21 cellular contexts compared by ENCODE assay signal in genomic region chr13:21898990-21899389, GRCh38.
DNase-seq lines count a peak whose midpoint lies in the region; TF ChIP-seq lines count a peak whose summit lies in the region.
"Had no signal": no experiment of that assay in that cellular context is flagged by ENCODE, and none has a peak within 500 bp of the region (broad histone marks: within the 10 kb centered on the region; RNA-seq: fewer than 3 reads in every experiment).

No MANE protein-coding gene starts in this region.

- no peak overlapping the region for H2AFZ ChIP-seq in hepatocyte

- 56% methylated on average over 7 of the region's 7 CpGs for WGBS in hepatocyte (ENCODE audit: low lambda C conversion rate, missing lambda C conversion rate)
- 61% methylated on average over 7 of the region's 7 CpGs for whole genome bisulfite sequencing in suprapubic skin

- H3K27ac ChIP-seq in hepatocyte (no peak overlapping the region), suprapubic skin (no peak overlapping the region)
- H3K27ac ChIP-seq: SJSA1 had no signal

- H3K4me1 Mint-ChIP-seq in nephron = peaks cover 61% of the 10 kb centered on the region
- H3K4me1 Mint-ChIP-seq in HFFc6 (ENCODE audit: low read depth) = no peaks in the 10 kb centered on the region

- H3K9me2 ChIP-seq in hepatocyte (replicated peaks; ENCODE audit: insufficient read depth) = no peaks in the 10 kb centered on the region

- TF ChIP-seq CTCF in hepatocyte (IDR thresholded peaks at IDR 0.05; ENCODE audit: poor library complexity) = no peak
- no peak for TF ChIP-seq CTCF in nephron (IDR thresholded peaks at IDR 0.05; ENCODE audit: unreplicated experiment in 3 of 3)
- TF ChIP-seq CTCF in suprapubic skin (IDR thresholded peaks at IDR 0.05) = no peak
- no peak for TF ChIP-seq CTCF in HFFc6 (IDR thresholded peaks at IDR 0.05)

- H3K27ac Mint-ChIP-seq in nephron (peak overlapping the region; percentile 61 to 82 (median 76)), HFFc6 (no peak overlapping the region)

- H3K27me3 Mint-ChIP-seq in nephron (ENCODE audit: low read depth) (no peaks in the 10 kb centered on the region), HFFc6 (ENCODE audit: insufficient read depth) (no peaks in the 10 kb centered on the region; the same call in 1 of the 2 replicates)

- no peak for TF ChIP-seq EP300 in suprapubic skin (IDR thresholded peaks at IDR 0.05)

- H3K4me3 Mint-ChIP-seq in nephron (peak overlapping the region in 1 of 3 experiments; percentile 64), HFFc6 (no peak overlapping the region)

- H3K27me3 ChIP-seq in hepatocyte (no peaks in the 10 kb centered on the region), suprapubic skin (no peaks in the 10 kb centered on the region)
- H3K27me3 ChIP-seq: SJSA1 had no signal

- no peaks in the 10 kb centered on the region for H3K79me2 ChIP-seq in hepatocyte

- H3K36me3 Mint-ChIP-seq in nephron (ENCODE audit: low read depth) (no peaks in the 10 kb centered on the region), HFFc6 (ENCODE audit: low read depth) (no peaks in the 10 kb centered on the region; the same call in 1 of the 2 replicates)

- H3K4me2 ChIP-seq in hepatocyte = no peak overlapping the region

- H3K4me1 ChIP-seq in hepatocyte (ENCODE audit: insufficient read depth) = peaks cover 13% of the 10 kb centered on the region
- peaks cover 15% of the 10 kb centered on the region for H3K4me1 ChIP-seq in suprapubic skin
- H3K4me1 ChIP-seq: SJSA1 had no signal

- no peaks in the 10 kb centered on the region for H3K36me3 ChIP-seq in hepatocyte (replicated peaks; ENCODE audit: insufficient read depth, low read depth)
- H3K36me3 ChIP-seq in suprapubic skin = no peaks in the 10 kb centered on the region
- H3K36me3 ChIP-seq: SJSA1 had no signal

- H4K20me1 ChIP-seq in hepatocyte (ENCODE audit: insufficient read depth, poor library complexity, severe bottlenecking) = no peaks in the 10 kb centered on the region

- TF ChIP-seq POLR2A in suprapubic skin (IDR thresholded peaks at IDR 0.05) = no peak

- peak; percentile 38 for DNase-seq in NCI-H748 (lab: John Stamatoyannopoulos, UW; ENCODE audit: unreplicated experiment)
- DNase-seq in NCI-H748 treated with DMSO at 0.1 percent for 48 hours (lab: John Stamatoyannopoulos, UW) = no peak
- peak; percentile 47 for DNase-seq in hepatocyte (ENCODE audit: low spot score)
- no peak for DNase-seq in suprapubic skin (ENCODE audit: low spot score in 2 of 2)
- no peak for DNase-seq in medulla oblongata (ENCODE audit: extremely low spot score)
- DNase-seq in AG08396 (ENCODE audit: low spot score) = no peak
- DNase-seq in HFFc6 = no peak
- DNase-seq: 8988T, ACHN, H7, KBM-7, MV-4-11, NCI-H1105, NCI-H1436 treated with DMSO at 0.1 percent for 48 hours, NCI-H187 treated with DMSO at 0.1 percent for 48 hours, NCI-H446 treated with DMSO at 0.1 percent for 48 hours, NCI-H526, Right ventricle myocardium superior, RPMI8226 had no signal

- H3K4me3 ChIP-seq in hepatocyte (no peak overlapping the region), suprapubic skin (no peak overlapping the region)
- H3K4me3 ChIP-seq: SJSA1 had no signal

- no peaks in the 10 kb centered on the region for H3K9me3 ChIP-seq in hepatocyte (ENCODE audit: low read depth)
- no peaks in the 10 kb centered on the region for H3K9me3 ChIP-seq in suprapubic skin
- H3K9me3 ChIP-seq: SJSA1 had no signal

- no peaks in the 10 kb centered on the region for H3K9me3 Mint-ChIP-seq in nephron
- peaks cover 52% of the 10 kb centered on the region for H3K9me3 Mint-ChIP-seq in HFFc6

Comparison
In these comparisons a context has a peak if more than half of its experiments do, and no peak if none do; other contexts are left out.
1. DNase-seq: peak in NCI-H748 (single experiment) and hepatocyte (single experiment); none in NCI-H748 treated with DMSO at 0.1 percent for 48 hours (single experiment), suprapubic skin (0 of 2), medulla oblongata (single experiment), AG08396 (single experiment) and HFFc6 (single experiment).